Comparison of ENCODE assay signal across 7 cellular contexts in genomic region chr3:193720169-193720568, GRCh38.
"Had no signal": no experiment of that assay in that cellular context is flagged by ENCODE, and none has a peak within 500 bp of the region (broad histone marks: within the 10 kb centered on the region; RNA-seq: fewer than 3 reads in every experiment).

No MANE protein-coding gene starts in this region.

- FAIRE-seq: HTR-8/SVneo had no signal

- DNase-seq: IMR-90, Karpas-422, KBM-7, KG1 had no signal

- H3K27ac ChIP-seq: HL-60, KMS-11 had no signal

- H3K4me2 ChIP-seq: KMS-11 had no signal

- H3K9ac ChIP-seq: KMS-11 had no signal
